In genomic region chr4:38856046-38856445, GRCh38 we compare ENCODE assay signal across 1 cellular context.
TF ChIP-seq lines count a peak whose summit lies in the region.

No MANE protein-coding gene starts in this region.

TF ChIP-seq in IMR-90, 13 proteins besides CTCF, POLR2A, EP300 and RAD21 (continued from another document):
- TF ChIP-seq ELK1 (IDR thresholded peaks at IDR 0.05; ENCODE audit: borderline replicate concordance, low read depth, low read length) (no peak), SMC3 (IDR thresholded peaks at IDR 0.05; ENCODE audit: low read depth, low read length) (no peak), CEBPB (IDR thresholded peaks at IDR 0.05; ENCODE audit: low read depth, low read length) (no peak), MAFK (IDR thresholded peaks at IDR 0.05; ENCODE audit: low read depth, low read length) (no peak), FOS (IDR thresholded peaks at IDR 0.05; ENCODE audit: low read depth, low read length) (no peak), CHD1 (IDR thresholded peaks at IDR 0.05; ENCODE audit: low read depth, low read length) (no peak), NFE2L2 (IDR thresholded peaks at IDR 0.05; ENCODE audit: low read depth, low read length) (no peak), USF2 (IDR thresholded peaks at IDR 0.05; ENCODE audit: low read depth, low read length) (no peak), RFX5 (IDR thresholded peaks at IDR 0.05; ENCODE audit: low read depth, low read length) (no peak), RCOR1 (IDR thresholded peaks at IDR 0.05; ENCODE audit: insufficient replicate concordance, low read length) (no peak), MXI1 (IDR thresholded peaks at IDR 0.05; ENCODE audit: borderline replicate concordance, low read depth, low read length) (no peak)
